Comparison of ENCODE assay signal across 8 cellular contexts in the genomic region with DNA sequence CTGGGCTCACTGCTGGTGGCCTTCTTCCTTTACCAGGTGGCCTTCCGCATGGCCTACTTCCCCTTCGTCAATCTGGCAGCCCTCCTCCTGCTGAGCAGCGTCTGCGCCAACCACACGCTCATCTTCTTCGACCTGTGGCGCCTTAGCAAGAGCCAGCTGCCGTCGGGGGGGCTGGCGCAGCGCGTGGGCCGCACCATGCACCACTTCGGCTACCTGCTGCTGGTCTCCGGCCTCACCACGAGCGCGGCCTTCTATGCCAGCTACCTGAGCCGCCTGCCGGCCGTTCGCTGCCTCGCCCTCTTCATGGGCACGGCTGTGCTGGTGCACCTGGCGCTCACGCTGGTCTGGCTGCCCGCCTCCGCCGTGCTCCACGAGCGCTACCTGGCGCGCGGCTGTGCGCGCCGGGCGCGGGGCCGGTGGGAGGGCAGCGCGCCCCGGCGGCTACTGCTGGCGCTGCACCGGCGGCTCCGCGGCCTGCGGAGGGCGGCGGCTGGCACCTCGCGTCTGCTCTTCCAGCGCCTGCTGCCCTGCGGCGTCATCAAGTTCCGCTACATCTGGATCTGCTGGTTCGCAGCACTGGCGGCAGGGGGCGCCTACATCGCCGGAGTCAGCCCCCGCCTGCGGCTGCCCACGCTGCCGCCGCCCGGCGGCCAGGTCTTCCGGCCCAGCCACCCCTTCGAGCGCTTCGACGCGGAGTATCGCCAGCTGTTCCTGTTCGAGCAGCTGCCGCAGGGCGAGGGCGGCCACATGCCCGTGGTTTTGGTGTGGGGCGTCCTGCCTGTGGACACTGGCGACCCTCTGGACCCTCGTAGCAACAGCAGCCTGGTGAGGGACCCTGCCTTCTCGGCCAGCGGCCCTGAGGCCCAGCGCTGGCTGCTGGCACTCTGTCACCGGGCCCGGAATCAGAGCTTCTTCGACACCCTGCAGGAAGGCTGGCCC.
DNase-seq lines count a peak whose midpoint lies in the region; ATAC-seq and TF ChIP-seq lines count a peak whose summit lies in the region.

No MANE protein-coding gene starts in this region.

- no peaks in the 10 kb centered on the region for H3K9me3 ChIP-seq in muscle layer of colon (ENCODE audit: low read length)

- TF ChIP-seq CTCF in AG04449 (IDR thresholded peaks at IDR 0.05; ENCODE audit: insufficient read depth, low read length, missing control alignments) = peak; percentile 85

- H3K36me3 ChIP-seq in muscle layer of colon (ENCODE audit: insufficient read depth, low read length) = no peaks in the 10 kb centered on the region

- H3K4me1 ChIP-seq in muscle layer of colon (ENCODE audit: insufficient read depth, low read length) = peaks cover 20% of the 10 kb centered on the region

- ATAC-seq in GM18909 (IDR thresholded peaks at IDR 0.05; ENCODE audit: poor library complexity, unreplicated experiment) = peak; percentile 83
- peak; percentile 73 for ATAC-seq in HG03280 (IDR thresholded peaks at IDR 0.05; ENCODE audit: unreplicated experiment)

- CTCF ChIA-PET in AG04449 (lab: Yijun Ruan, JAX) = interaction anchor here (0.6 to 11.0 kb wide), 35 partner anchors 8 to 328 kb away, joined by 3 to 138 read pairs (median 4); a partner anchor contains a TSS

- peak overlapping the region; percentile 25 for H3K9ac ChIP-seq in muscle layer of colon (ENCODE audit: low read length)

- peak overlapping the region; percentile 40 for H3K27ac ChIP-seq in muscle layer of colon (ENCODE audit: low read depth, low read length)

- POLR2A ChIA-PET in AG04449 (lab: Yijun Ruan, JAX) = interaction anchor here (0.9 kb wide), 1 partner anchor 36 kb away, joined by 3 read pairs; no protein-coding TSS in a partner anchor

- DNase-seq in AG04449 (ENCODE audit: low read depth, low spot score) (no peak), NOMO-1 treated with dmso at 0.1 percent for 144 hours (lab: John Stamatoyannopoulos, UW; ENCODE audit: unreplicated experiment) (peak; percentile 95), activated T-cell treated with anti-CD3 and anti-CD28 coated beads for 1 hour (ENCODE audit: low read depth) (peak; percentile 77), erythroblast (lab: John Stamatoyannopoulos, UW) (peak; percentile 93 to 94)
- peak; percentile 47 to 74 for DNase-seq in stimulated activated CD8-positive, alpha-beta memory T cell treated with anti-CD3 and anti-CD28 coated beads, Interleukin-4, amount 100 ng/mL, for 4 hours (ENCODE audit: low read depth in 2 of 2, low spot score in 1 of 2)

- H3K27me3 ChIP-seq in muscle layer of colon (ENCODE audit: control insufficient read depth in 1 of 2, insufficient read depth in 2 of 2, low read length in 2 of 2) = no peaks in the 10 kb centered on the region

- H3K4me3 ChIP-seq in AG04449 (ENCODE audit: low read depth, low read length) (peak overlapping the region; percentile 44), muscle layer of colon (ENCODE audit: low read depth in 1 of 2, low read length in 2 of 2) (peak overlapping the region; percentile 47 to 55)

- no peak for TF ChIP-seq POLR2A in erythroblast (IDR thresholded peaks at IDR 0.05; ENCODE audit: low read length)
